Comparison of ENCODE assay signal across 8 cellular contexts in genomic region chr2:231613054-231613654, GRCh38. TPM values are rescaled to one million over a fixed set of nuclear protein-coding genes. Genes with fewer than 3 reads are reported as not detected.
DNase-seq lines count a peak whose midpoint lies in the region; ATAC-seq lines count a peak whose summit lies in the region.

No MANE protein-coding gene starts in this region.

- H3K27me3 Mint-ChIP-seq in activated naive CD8-positive, alpha-beta T cell treated with anti-CD3 and anti-CD28 coated beads, Interleukin-2, amount 10 ng/mL, durations not matched to agents 7 days and 5 days: no peaks in the 10 kb centered on the region
- H3K27me3 Mint-ChIP-seq in immature natural killer cell (ENCODE audit: low read depth in 3 of 3): peaks cover 7 to 25% (median 10%) of the 10 kb centered on the region in 3 donors
- no peaks in the 10 kb centered on the region for H3K27me3 Mint-ChIP-seq in stimulated activated naive CD8-positive, alpha-beta T cell treated with anti-CD3 and anti-CD28 coated beads, Interleukin-15, Interleukin-2, amounts not matched to agents 100 ng/mL and 50 ng/mL, for 24 hours

- H3K4me3 ChIP-seq in HUES48 (ENCODE audit: low read depth, low read length): peak overlapping the region; percentile 60

- peak overlapping the region; percentile 99 for H3K27ac Mint-ChIP-seq in activated naive CD8-positive, alpha-beta T cell treated with anti-CD3 and anti-CD28 coated beads, Interleukin-2, amount 10 ng/mL, durations not matched to agents 7 days and 5 days
- H3K27ac Mint-ChIP-seq in immature natural killer cell: peak overlapping the region in 3 of 6 donors; percentile 55 to 86 (median 63)
- peak overlapping the region; percentile 100 for H3K27ac Mint-ChIP-seq in stimulated activated naive CD8-positive, alpha-beta T cell treated with anti-CD3 and anti-CD28 coated beads, Interleukin-15, Interleukin-2, amounts not matched to agents 100 ng/mL and 50 ng/mL, for 24 hours

- POLR2A ChIA-PET in activated naive CD8-positive, alpha-beta T cell treated with anti-CD3 and anti-CD28 coated beads, Interleukin-2, amount 10 ng/mL, durations not matched to agents 7 days and 5 days (lab: Charles Lee): interaction anchor here (0.6 to 5.5 kb wide), 16 partner anchors 8 to 173 kb away, joined by 3 to 93 read pairs (median 8); partner anchors contain the start of genes COPS7B, NCL and PTMA

- H3K9ac ChIP-seq in HUES48 (ENCODE audit: low read depth, low read length): peak overlapping the region; percentile 88

- H3K9me3 ChIP-seq in HUES48 (ENCODE audit: control insufficient read depth, insufficient read depth, low read length): no peaks in the 10 kb centered on the region

- H3K4me1 Mint-ChIP-seq in activated naive CD8-positive, alpha-beta T cell treated with anti-CD3 and anti-CD28 coated beads, Interleukin-2, amount 10 ng/mL, durations not matched to agents 7 days and 5 days: peaks cover 35% of the 10 kb centered on the region
- H3K4me1 Mint-ChIP-seq in immature natural killer cell: peaks cover 16 to 18% of the 10 kb centered on the region in 2 donors
- H3K4me1 Mint-ChIP-seq in stimulated activated naive CD8-positive, alpha-beta T cell treated with anti-CD3 and anti-CD28 coated beads, Interleukin-15, Interleukin-2, amounts not matched to agents 100 ng/mL and 50 ng/mL, for 24 hours (ENCODE audit: low read depth): peaks cover 65% of the 10 kb centered on the region

- peak overlapping the region; percentile 91 for H3K4me3 Mint-ChIP-seq in activated naive CD8-positive, alpha-beta T cell treated with anti-CD3 and anti-CD28 coated beads, Interleukin-2, amount 10 ng/mL, durations not matched to agents 7 days and 5 days
- peak overlapping the region; percentile 74 to 90 (median 87) for H3K4me3 Mint-ChIP-seq in immature natural killer cell
- H3K4me3 Mint-ChIP-seq in stimulated activated naive CD8-positive, alpha-beta T cell treated with anti-CD3 and anti-CD28 coated beads, Interleukin-15, Interleukin-2, amounts not matched to agents 100 ng/mL and 50 ng/mL, for 24 hours: peak overlapping the region; percentile 85

- no peaks in the 10 kb centered on the region for H3K36me3 Mint-ChIP-seq in activated naive CD8-positive, alpha-beta T cell treated with anti-CD3 and anti-CD28 coated beads, Interleukin-2, amount 10 ng/mL, durations not matched to agents 7 days and 5 days
- H3K36me3 Mint-ChIP-seq in immature natural killer cell: no peaks in the 10 kb centered on the region
- H3K36me3 Mint-ChIP-seq in stimulated activated naive CD8-positive, alpha-beta T cell treated with anti-CD3 and anti-CD28 coated beads, Interleukin-15, Interleukin-2, amounts not matched to agents 100 ng/mL and 50 ng/mL, for 24 hours (ENCODE audit: low read depth): no peaks in the 10 kb centered on the region

- H3K4me1 ChIP-seq in HUES48 (ENCODE audit: control insufficient read depth, insufficient read depth, low read length): peaks cover 39% of the 10 kb centered on the region

- no peaks in the 10 kb centered on the region for H3K36me3 ChIP-seq in HUES48 (ENCODE audit: control insufficient read depth, insufficient read depth, low read length)

- H3K9me3 Mint-ChIP-seq in activated naive CD8-positive, alpha-beta T cell treated with anti-CD3 and anti-CD28 coated beads, Interleukin-2, amount 10 ng/mL, durations not matched to agents 7 days and 5 days: no peaks in the 10 kb centered on the region
- H3K9me3 Mint-ChIP-seq in immature natural killer cell: no peaks in the 10 kb centered on the region
- no peaks in the 10 kb centered on the region for H3K9me3 Mint-ChIP-seq in stimulated activated naive CD8-positive, alpha-beta T cell treated with anti-CD3 and anti-CD28 coated beads, Interleukin-15, Interleukin-2, amounts not matched to agents 100 ng/mL and 50 ng/mL, for 24 hours

- no peaks in the 10 kb centered on the region for H3K27me3 ChIP-seq in HUES48 (ENCODE audit: control insufficient read depth, insufficient read depth, low read length)

- H3K27ac ChIP-seq in HUES48 (ENCODE audit: low read depth, low read length): peak overlapping the region; percentile 99

- peak; percentile 62 for DNase-seq in NCI-H748 (lab: John Stamatoyannopoulos, UW; ENCODE audit: unreplicated experiment)
- DNase-seq in NCI-H748 treated with DMSO at 0.1 percent for 48 hours (lab: John Stamatoyannopoulos, UW): no peak
- peak; percentile 64 for DNase-seq in activated naive CD8-positive, alpha-beta T cell treated with anti-CD3 and anti-CD28 coated beads, Interleukin-2, amount 10 ng/mL, durations not matched to agents 7 days and 5 days
- no peak for DNase-seq in immature natural killer cell
- no peak for DNase-seq in T-helper 9 cell

- peak; percentile 2 for ATAC-seq in activated naive CD8-positive, alpha-beta T cell treated with anti-CD3 and anti-CD28 coated beads, Interleukin-2, amount 10 ng/mL, durations not matched to agents 7 days and 5 days (ENCODE audit: low read depth)
- ATAC-seq in HG03196 (IDR thresholded peaks at IDR 0.05; ENCODE audit: unreplicated experiment): no peak

RNA-seq across cellular contexts. Expression of gene TEX44, which starts 20.5 kb away (rescaled TPM):
- not detected for total RNA-seq in activated naive CD8-positive, alpha-beta T cell treated with anti-CD3 and anti-CD28 coated beads, Interleukin-2, amount 10 ng/mL, durations not matched to agents 7 days and 5 days
- polyA plus RNA-seq in immature natural killer cell: not detected

Comparison
In these comparisons a context has a peak if more than half of its experiments do, and no peak if none do; other contexts are left out.
1. DNase-seq: peak in NCI-H748 (single experiment) and activated naive CD8-positive, alpha-beta T cell treated with anti-CD3 and anti-CD28 coated beads, Interleukin-2, amount 10 ng/mL, durations not matched to agents 7 days and 5 days (single experiment); none in NCI-H748 treated with DMSO at 0.1 percent for 48 hours (single experiment), immature natural killer cell (0 of 3) and T-helper 9 cell (single experiment).
2. Peak in every context shown above with its lines, with median percentiles within 50 percentile points of each other: H3K4me3 Mint-ChIP-seq.